8 cellular contexts compared by ENCODE assay signal in genomic region chr14:95314609-95315008, GRCh38. TPM values are rescaled to one million over a fixed set of nuclear protein-coding genes. Genes with fewer than 3 reads are reported as not detected.
DNase-seq lines count a peak whose midpoint lies in the region; ATAC-seq and TF ChIP-seq lines count a peak whose summit lies in the region.

No MANE protein-coding gene starts in this region.

- no peak overlapping the region for H3K27ac ChIP-seq in prostate gland
- H3K27ac ChIP-seq in CD8-positive, alpha-beta T cell (ENCODE audit: low read depth, low read length), result no peak overlapping the region

- TF ChIP-seq CTCF in MCF 10A (IDR thresholded peaks at IDR 0.05; ENCODE audit: unreplicated experiment), result no peak
- no peak for TF ChIP-seq CTCF in prostate gland (IDR thresholded peaks at IDR 0.05)
- no peak for TF ChIP-seq CTCF in CD8-positive, alpha-beta T cell (IDR thresholded peaks at IDR 0.05)
- TF ChIP-seq CTCF in type B pancreatic cell (conservative IDR thresholded peaks at IDR 0.05), result no peak

- in situ Hi-C loops in ACHN (cut with HindIII; ENCODE audit: low pct_ligation_motif_present, low pct_unique_long_range_greater_than_20kb, low sequenced_read_pairs), result no loop called here

- peaks cover 45% of the 10 kb centered on the region for H3K4me1 Mint-ChIP-seq in MCF 10A (ENCODE audit: insufficient read depth, unreplicated experiment)
- peaks cover 13% of the 10 kb centered on the region for H3K4me1 Mint-ChIP-seq in CD8-positive, alpha-beta T cell (ENCODE audit: low read depth)
- peaks cover 26% of the 10 kb centered on the region for H3K4me1 Mint-ChIP-seq in type B pancreatic cell (ENCODE audit: unreplicated experiment)

- H3K36me3 Mint-ChIP-seq in MCF 10A (ENCODE audit: insufficient read depth, unreplicated experiment), result peaks cover 6% of the 10 kb centered on the region
- no peaks in the 10 kb centered on the region for H3K36me3 Mint-ChIP-seq in CD8-positive, alpha-beta T cell
- peaks cover 3% of the 10 kb centered on the region for H3K36me3 Mint-ChIP-seq in type B pancreatic cell

- no peaks in the 10 kb centered on the region for H3K36me3 ChIP-seq in prostate gland
- H3K36me3 ChIP-seq in CD8-positive, alpha-beta T cell (ENCODE audit: insufficient read depth, low read length), result no peaks in the 10 kb centered on the region

- no peaks in the 10 kb centered on the region for H3K27me3 ChIP-seq in prostate gland (replicated peaks; ENCODE audit: insufficient read depth)
- no peaks in the 10 kb centered on the region for H3K27me3 ChIP-seq in CD8-positive, alpha-beta T cell (ENCODE audit: insufficient read depth, low read length)

- POLR2A ChIA-PET in MCF 10A (lab: Yijun Ruan, JAX), result interaction anchor here (0.9 to 3.3 kb wide), 11 partner anchors 8 to 217 kb away, joined by 3 to 26 read pairs (median 5); no protein-coding TSS in a partner anchor
- POLR2A ChIA-PET in CD8-positive, alpha-beta T cell (lab: Charles Lee), result no interaction called here

- H3K27me3 Mint-ChIP-seq in MCF 10A (ENCODE audit: insufficient read depth, unreplicated experiment), result no peaks in the 10 kb centered on the region
- H3K27me3 Mint-ChIP-seq in CD8-positive, alpha-beta T cell (ENCODE audit: low read depth), result peaks cover 15% of the 10 kb centered on the region
- H3K27me3 Mint-ChIP-seq in type B pancreatic cell, result peaks cover 8% of the 10 kb centered on the region

- H3K9me3 ChIP-seq in prostate gland, result no peaks in the 10 kb centered on the region
- no peaks in the 10 kb centered on the region for H3K9me3 ChIP-seq in CD8-positive, alpha-beta T cell (ENCODE audit: low read length)

- no TSS peak for BruUV-seq in MCF 10A (replicated peaks; lab: Mats Ljungman, UMichigan)

- peak; percentile 81 for ATAC-seq in HG03558 (IDR thresholded peaks at IDR 0.05; ENCODE audit: extremely low read depth, unreplicated experiment)
- ATAC-seq in CD8-positive, alpha-beta T cell, result no peak

- no peaks in the 10 kb centered on the region for H3K9me3 Mint-ChIP-seq in MCF 10A (ENCODE audit: unreplicated experiment)
- no peaks in the 10 kb centered on the region for H3K9me3 Mint-ChIP-seq in CD8-positive, alpha-beta T cell
- H3K9me3 Mint-ChIP-seq in type B pancreatic cell, result no peaks in the 10 kb centered on the region

- H3K27ac Mint-ChIP-seq in MCF 10A (ENCODE audit: low read depth, unreplicated experiment) (no peak overlapping the region), type B pancreatic cell (no peak overlapping the region)
- no peak overlapping the region for H3K27ac Mint-ChIP-seq in CD8-positive, alpha-beta T cell

- DNase-seq in ACHN (peak; percentile 57), GM19240 (ENCODE audit: insufficient read length, low spot score) (peak; percentile 64), MCF 10A (ENCODE audit: unreplicated experiment) (peak; percentile 93), prostate gland (ENCODE audit: low spot score) (peak; percentile 28), COR-L47 (lab: John Stamatoyannopoulos, UW) (no peak), type B pancreatic cell (ENCODE audit: extremely low spot score, unreplicated experiment) (no peak)
- no peak for DNase-seq in CD8-positive, alpha-beta T cell

- H3K4me3 Mint-ChIP-seq in MCF 10A (ENCODE audit: unreplicated experiment) (peak overlapping the region; percentile 36), type B pancreatic cell (no peak overlapping the region)
- H3K4me3 Mint-ChIP-seq in CD8-positive, alpha-beta T cell, result no peak overlapping the region

- H3K4me3 ChIP-seq in prostate gland, result no peak overlapping the region
- no peak overlapping the region for H3K4me3 ChIP-seq in CD8-positive, alpha-beta T cell (ENCODE audit: low read depth, low read length)

- 63% methylated on average over 6 of the region's 6 CpGs for WGBS in prostate gland

- intact Hi-C loops in MCF 10A (cut with micrococcal nuclease), result loop anchor here (2.0 kb wide), 1 partner anchor 50 kb away; no protein-coding TSS in a partner anchor
- intact Hi-C loops in prostate gland (cut with DNase I), result loop anchor here (10.0 kb wide), 1 partner anchor 100 kb away; no protein-coding TSS in a partner anchor
- intact Hi-C loops in CD8-positive, alpha-beta T cell (cut with DNase I, micrococcal nuclease), result no loop called here

- CTCF ChIA-PET in MCF 10A (lab: Yijun Ruan, JAX), result interaction anchor here (0.8 kb wide), 1 partner anchor 52 kb away, joined by 3 read pairs; no protein-coding TSS in a partner anchor
- CTCF ChIA-PET in CD8-positive, alpha-beta T cell (lab: Charles Lee), result no interaction called here

- TF ChIP-seq POLR2A in prostate gland (IDR thresholded peaks at IDR 0.05), result no peak

- peaks cover 6% of the 10 kb centered on the region for H3K4me1 ChIP-seq in prostate gland (replicated peaks)
- peaks cover 11% of the 10 kb centered on the region for H3K4me1 ChIP-seq in CD8-positive, alpha-beta T cell (ENCODE audit: insufficient read depth, low read length)

RNA-seq across cellular contexts. Expression of gene CLMN, which starts 5.1 kb away (rescaled TPM):
- total RNA-seq in MCF 10A (2022) (15.7 and 17.9 TPM in 2 replicates), prostate gland (10 to 100 TPM; 24.6 to 39.3 TPM), type B pancreatic cell (ENCODE audit: low replicate concordance) (10.2 and 23.0 TPM in 2 replicates)
- total RNA-seq in CD8-positive, alpha-beta T cell, result under 1 TPM; 0.50 to 0.95 TPM

Comparison
In these comparisons a context has a peak if more than half of its experiments do, and no peak if none do; other contexts are left out.
1. DNase-seq: peak in ACHN (single experiment), GM19240 (single experiment), MCF 10A (single experiment) and prostate gland (single experiment); none in COR-L47 (single experiment), CD8-positive, alpha-beta T cell (0 of 7) and type B pancreatic cell (single experiment).
2. intact Hi-C loops: an anchor here in MCF 10A (2.0 kb wide) and prostate gland (10.0 kb wide); none called in CD8-positive, alpha-beta T cell.